8 cellular contexts compared by ENCODE assay signal in genomic region chr10:929965-930364, GRCh38. TPM values are rescaled to one million over a fixed set of nuclear protein-coding genes. Genes with fewer than 3 reads are reported as not detected.
A peak's percentile ranks its signal among the peaks of the same experiment; 100 is the strongest.
DNase-seq lines count a peak whose midpoint lies in the region; ATAC-seq and TF ChIP-seq lines count a peak whose summit lies in the region.

No MANE protein-coding gene starts in this region.

- DNase-seq in CD14-positive monocyte (ENCODE audit: low spot score) (no peak), SKM-1 treated with dmso at 0.1 percent for 144 hours (lab: John Stamatoyannopoulos, UW; ENCODE audit: unreplicated experiment) (peak; percentile 41), fibroblast of the aortic adventitia (ENCODE audit: low read depth) (no peak), NCI-H1092 treated with DMSO at 0.1 percent for 48 hours (lab: John Stamatoyannopoulos, UW) (no peak), NCI-H2227 (lab: John Stamatoyannopoulos, UW; ENCODE audit: unreplicated experiment) (no peak)

- H3K4me1 ChIP-seq in skeletal muscle satellite cell (ENCODE audit: control insufficient read depth, insufficient read depth, low read length), result peaks cover 12% of the 10 kb centered on the region

- H3K9me3 Mint-ChIP-seq in CD14-positive monocyte, result no peaks in the 10 kb centered on the region

- ATAC-seq in GM21825 (IDR thresholded peaks at IDR 0.05; ENCODE audit: unreplicated experiment), result peak; percentile 26
- ATAC-seq in GM18517 (IDR thresholded peaks at IDR 0.05; ENCODE audit: unreplicated experiment), result no peak

- H3K27me3 Mint-ChIP-seq in CD14-positive monocyte (ENCODE audit: low read depth in 3 of 3), result peaks cover 0 to 3% (median 2%) of the 10 kb centered on the region in 3 donors

- no peaks in the 10 kb centered on the region for H3K9me3 ChIP-seq in skeletal muscle satellite cell (replicated peaks; ENCODE audit: low read length)

- H3K36me3 Mint-ChIP-seq in CD14-positive monocyte, result peaks cover 9 to 19% of the 10 kb centered on the region in 2 donors

- intact Hi-C loops in CD14-positive monocyte (cut with micrococcal nuclease), result loop anchor here (2.0 to 5.0 kb wide), 4 partner anchors 57 to 127 kb away; partner anchors contain the start of genes GTPBP4 (in 1 of the 2) and WDR37 (in 1 of the 2)

- peak overlapping the region; percentile 91 to 98 for H3K4me3 Mint-ChIP-seq in CD14-positive monocyte

- peak overlapping the region; percentile 95 to 97 (median 96) for H3K27ac Mint-ChIP-seq in CD14-positive monocyte

- TF ChIP-seq CTCF in CD14-positive monocyte (IDR thresholded peaks at IDR 0.05) (no peak), fibroblast of the aortic adventitia (IDR thresholded peaks at IDR 0.05; ENCODE audit: insufficient read depth, low read length) (no peak)

- no peaks in the 10 kb centered on the region for H3K27me3 ChIP-seq in skeletal muscle satellite cell (ENCODE audit: control insufficient read depth, insufficient read depth, low read length)

- peak overlapping the region; percentile 74 for H3K9ac ChIP-seq in skeletal muscle satellite cell (ENCODE audit: low read depth, low read length)

- peak overlapping the region; percentile 80 for H3K4me2 ChIP-seq in skeletal muscle satellite cell (ENCODE audit: low read length)

- H3K4me3 ChIP-seq in fibroblast of the aortic adventitia (ENCODE audit: low read depth, low read length), result peak overlapping the region; percentile 80
- peak overlapping the region; percentile 73 for H3K4me3 ChIP-seq in skeletal muscle satellite cell (ENCODE audit: low read length)

- peaks cover 39% of the 10 kb centered on the region for H3K4me1 Mint-ChIP-seq in CD14-positive monocyte

- H3K36me3 ChIP-seq in skeletal muscle satellite cell (ENCODE audit: insufficient read depth, low read length), result peaks cover under 1% of the 10 kb centered on the region

RNA-seq across cellular contexts. Expression of gene LARP4B, which starts 1.5 kb away (rescaled TPM):
- 10 to 100 TPM; 17.2 to 33.0 TPM for polyA plus RNA-seq in CD14-positive monocyte
- 25.2 and 38.7 TPM in 2 replicates for total RNA-seq in fibroblast of the aortic adventitia (ENCODE audit: low replicate concordance)
- total RNA-seq in skeletal muscle satellite cell (2012; rRNA removed), result 38.2 and 41.1 TPM in 2 replicates

RNA-seq across cellular contexts. Expression of gene GTPBP4, which starts 58.3 kb away (rescaled TPM):
- polyA plus RNA-seq in CD14-positive monocyte, result 10 to 100 TPM in 1 of 2 donors, 1 to 10 TPM in 1; 9.9 to 12.2 TPM
- total RNA-seq in fibroblast of the aortic adventitia (ENCODE audit: low replicate concordance), result 26.5 and 81.8 TPM in 2 replicates
- total RNA-seq in skeletal muscle satellite cell (2012; rRNA removed), result 35.6 and 48.4 TPM in 2 replicates
